ENCODE assay signal across 10 cellular contexts in genomic region chr19:13849277-13849676, GRCh38. TPM values are rescaled to one million over a fixed set of nuclear protein-coding genes. Genes with fewer than 3 reads are reported as not detected.
A peak's percentile ranks its signal among the peaks of the same experiment; 100 is the strongest.
DNase-seq lines count a peak whose midpoint lies in the region; ATAC-seq and TF ChIP-seq lines count a peak whose summit lies in the region.
"Had no signal": no experiment of that assay in that cellular context is flagged by ENCODE, and none has a peak within 500 bp of the region (broad histone marks: within the 10 kb centered on the region; RNA-seq: fewer than 3 reads in every experiment).

No MANE protein-coding gene starts in this region.

- H3K4me3 Mint-ChIP-seq in CD8-positive, alpha-beta memory T cell: peak overlapping the region in 4 of 7 donors; percentile 32 to 83 (median 50)
- peak overlapping the region in 1 of 5 donors; percentile 82 for H3K4me3 Mint-ChIP-seq in immature natural killer cell

- ATAC-seq in gastrocnemius medialis (no peak), HG02852 (IDR thresholded peaks at IDR 0.05; ENCODE audit: unreplicated experiment) (no peak), GM18907 (IDR thresholded peaks at IDR 0.05; ENCODE audit: unreplicated experiment) (no peak)

- peaks cover 35 to 63% (median 44%) of the 10 kb centered on the region in 3 donors for H3K4me1 Mint-ChIP-seq in CD8-positive, alpha-beta memory T cell
- H3K4me1 Mint-ChIP-seq in immature natural killer cell: peaks cover 43 to 49% of the 10 kb centered on the region in 2 donors

- H3K9me3 Mint-ChIP-seq in CD8-positive, alpha-beta memory T cell: peaks cover 0 to 5% (median 0%) of the 10 kb centered on the region in 5 donors
- H3K9me3 Mint-ChIP-seq in immature natural killer cell: peaks cover 0 to 1% (median 0%) of the 10 kb centered on the region in 6 donors

- TF ChIP-seq POLR2A in Peyer's patch (IDR thresholded peaks at IDR 0.05) (no peak), gastrocnemius medialis (IDR thresholded peaks at IDR 0.05) (no peak)

- H3K36me3 Mint-ChIP-seq in CD8-positive, alpha-beta memory T cell: peaks cover 0 to 4% (median 0%) of the 10 kb centered on the region in 3 donors
- no peaks in the 10 kb centered on the region for H3K36me3 Mint-ChIP-seq in immature natural killer cell

- TF ChIP-seq CTCF in Peyer's patch (IDR thresholded peaks at IDR 0.05): no peak
- no peak for TF ChIP-seq CTCF in gastrocnemius medialis (IDR thresholded peaks at IDR 0.05 in 4 of 5, conservative IDR thresholded peaks at IDR 0.05 in 1 of 5)

- H3K27me3 ChIP-seq in CD8-positive, alpha-beta memory T cell (ENCODE audit: insufficient read depth, low read length, poor library complexity, severe bottlenecking): no peaks in the 10 kb centered on the region
- H3K27me3 ChIP-seq in Peyer's patch (no peaks in the 10 kb centered on the region), gastrocnemius medialis (no peaks in the 10 kb centered on the region)

- H3K9me3 ChIP-seq in CD8-positive, alpha-beta memory T cell (ENCODE audit: low read length): no peaks in the 10 kb centered on the region
- H3K9me3 ChIP-seq in Peyer's patch (no peaks in the 10 kb centered on the region), gastrocnemius medialis (no peaks in the 10 kb centered on the region)

- peaks cover 46% of the 10 kb centered on the region for H3K4me1 ChIP-seq in CD8-positive, alpha-beta memory T cell (ENCODE audit: insufficient read depth, low read length)
- H3K4me1 ChIP-seq in Peyer's patch (peaks cover 5 to 57% (median 25%) of the 10 kb centered on the region in 4 donors), gastrocnemius medialis (peaks cover 41 to 44% of the 10 kb centered on the region in 2 donors)

- DNase-seq in CD8-positive, alpha-beta memory T cell: peak in 1 of 5 donors; percentile 60
- DNase-seq in Peyer's patch (no peak), immature natural killer cell (peak in 1 of 3 donors; percentile 18), gastrocnemius medialis (no peak), NCI-H524 (lab: John Stamatoyannopoulos, UW) (no peak), NCI-H446 treated with DMSO at 0.1 percent for 48 hours (lab: John Stamatoyannopoulos, UW) (no peak)
- DNase-seq: activated gamma-delta T cell treated with Interleukin-2 at 50 U/mL for 16 hours; stimulated activated CD4-positive, alpha-beta T cell treated with anti-CD3 and anti-CD28 coated beads, Interleukin-4, amount 100 ng/mL, for 24 hours had no signal

- in situ Hi-C loops in gastrocnemius medialis (cut with MboI; ENCODE audit: low sequenced_read_pairs in 4 of 4): no loop called here

- no peaks in the 10 kb centered on the region for H3K36me3 ChIP-seq in CD8-positive, alpha-beta memory T cell (ENCODE audit: insufficient read depth, low read length)
- H3K36me3 ChIP-seq in Peyer's patch: no peaks in the 10 kb centered on the region
- no peaks in the 10 kb centered on the region for H3K36me3 ChIP-seq in gastrocnemius medialis

- H3K27me3 Mint-ChIP-seq in CD8-positive, alpha-beta memory T cell: peaks cover 0 to 13% of the 10 kb centered on the region in 2 donors
- peaks cover 32 to 38% (median 35%) of the 10 kb centered on the region in 3 donors for H3K27me3 Mint-ChIP-seq in immature natural killer cell (ENCODE audit: low read depth in 3 of 3)

- POLR2A ChIA-PET in CD8-positive, alpha-beta memory T cell (lab: Charles Lee): interaction anchor here (0.5 to 4.4 kb wide), 4 partner anchors 12 to 97 kb away, joined by 3 to 39 read pairs (median 4); no protein-coding TSS in a partner anchor

- peak overlapping the region in 7 of 8 donors; percentile 72 to 100 (median 97) for H3K27ac Mint-ChIP-seq in CD8-positive, alpha-beta memory T cell
- H3K27ac Mint-ChIP-seq in immature natural killer cell: peak overlapping the region; percentile 84 to 100 (median 99)

- no peak overlapping the region for H3K27ac ChIP-seq in CD8-positive, alpha-beta memory T cell (ENCODE audit: low read depth, low read length)
- H3K27ac ChIP-seq in Peyer's patch: peak overlapping the region in 3 of 4 donors; percentile 42 to 99 (median 91)
- peak overlapping the region; percentile 96 to 100 (median 98) for H3K27ac ChIP-seq in gastrocnemius medialis

- H3K4me3 ChIP-seq in CD8-positive, alpha-beta memory T cell (ENCODE audit: low read length): no peak overlapping the region
- H3K4me3 ChIP-seq in Peyer's patch: no peak overlapping the region
- H3K4me3 ChIP-seq in gastrocnemius medialis: no peak overlapping the region

- intact Hi-C loops in gastrocnemius medialis (cut with DNase I; ENCODE audit: low total_unique reads): loop anchor here (5.0 to 10.0 kb wide), 3 partner anchors 716 to 1057 kb away; partner anchors contain the start of genes JUNB and RAD23A

- CTCF ChIA-PET in CD8-positive, alpha-beta memory T cell (lab: Charles Lee): interaction anchor here (1.0 to 8.2 kb wide), 4 partner anchors 13 to 75 kb away, joined by 3 to 73 read pairs (median 6); partner anchors contain the start of gene C19orf53

RNA-seq across cellular contexts. Expression of gene NANOS3, which starts 27.7 kb away (rescaled TPM):
- 1 to 10 TPM in 1 of 2 experiments, under 1 TPM in 1; 0.90 to 1.5 TPM for total RNA-seq in CD8-positive, alpha-beta memory T cell
- polyA plus RNA-seq in CD8-positive, alpha-beta memory T cell: not detected
- total RNA-seq in Peyer's patch: not detected
- polyA plus RNA-seq in immature natural killer cell: not detected
- total RNA-seq in gastrocnemius medialis: not detected

RNA-seq across cellular contexts. Expression of gene ZSWIM4, which starts 54.0 kb away (rescaled TPM):
- total RNA-seq in CD8-positive, alpha-beta memory T cell: 1 to 10 TPM; 4.4 to 4.8 TPM
- polyA plus RNA-seq in CD8-positive, alpha-beta memory T cell: 1.6 TPM
- total RNA-seq in Peyer's patch (1 to 10 TPM; 1.6 to 9.1 (median 5.8) TPM), gastrocnemius medialis (1 to 10 TPM; 3.9 to 6.3 (median 5.0) TPM)
- 1 to 10 TPM in 1 of 3 donors, under 1 TPM in 1, not detected in 1; 0.62 to 1.2 TPM for polyA plus RNA-seq in immature natural killer cell

RNA-seq across cellular contexts. Expression of gene BRME1, which starts 56.6 kb away (rescaled TPM):
- 1 to 10 TPM; 6.8 to 8.2 TPM for total RNA-seq in CD8-positive, alpha-beta memory T cell
- polyA plus RNA-seq in CD8-positive, alpha-beta memory T cell: 3.5 TPM
- total RNA-seq in Peyer's patch (10 to 100 TPM in 3 of 4 donors, 1 to 10 TPM in 1; 7.4 to 73.1 (median 41.2) TPM), gastrocnemius medialis (1 to 10 TPM in 1 of 4 donors, under 1 TPM in 3; 0.19 to 1.0 (median 0.56) TPM)
- polyA plus RNA-seq in immature natural killer cell: 10 to 100 TPM in 1 of 3 donors, 1 to 10 TPM in 2; 2.7 to 12.2 (median 6.9) TPM

RNA-seq across cellular contexts. Expression of gene CC2D1A, which starts 56.7 kb away (rescaled TPM):
- total RNA-seq in CD8-positive, alpha-beta memory T cell: 10 to 100 TPM; 30.8 to 31.0 TPM
- 15.3 TPM for polyA plus RNA-seq in CD8-positive, alpha-beta memory T cell
- total RNA-seq in Peyer's patch (100 to 1,000 TPM in 3 of 4 donors, 10 to 100 TPM in 1; 97.4 to 235 (median 184) TPM), gastrocnemius medialis (10 to 100 TPM; 22.3 to 44.9 (median 33.7) TPM)
- 10 to 100 TPM in 1 of 3 donors, 1 to 10 TPM in 2; 1.5 to 19.2 (median 5.8) TPM for polyA plus RNA-seq in immature natural killer cell
